22 cellular contexts compared by ENCODE assay signal in genomic region chr11:79309402-79309801, GRCh38.
"Had no signal": no experiment of that assay in that cellular context is flagged by ENCODE, and none has a peak within 500 bp of the region (broad histone marks: within the 10 kb centered on the region; RNA-seq: fewer than 3 reads in every experiment).

No MANE protein-coding gene starts in this region.

- H3K27me3 ChIP-seq: right lobe of liver, tibial artery, upper lobe of left lung, uterus had no signal

- H3K4me3 Mint-ChIP-seq: naive thymus-derived CD4-positive, alpha-beta T cell; nephron progenitor cell; stimulated activated effector memory CD8-positive, alpha-beta T cell treated with anti-CD3 and anti-CD28 coated beads, Interleukin-12 subunit alpha, Interleukin-12 subunit beta, amount 100 ng/mL, for 72 hours; stimulated activated naive CD8-positive, alpha-beta T cell treated with anti-CD3 and anti-CD28 coated beads, Interleukin-15, Interleukin-2, amounts not matched to agents 100 ng/mL and 50 ng/mL, for 24 hours had no signal

- H3K4me1 Mint-ChIP-seq: stimulated activated effector memory CD8-positive, alpha-beta T cell treated with anti-CD3 and anti-CD28 coated beads, Interleukin-12 subunit alpha, Interleukin-12 subunit beta, amount 100 ng/mL, for 72 hours had no signal

- H3K79me2 ChIP-seq: parathyroid adenoma had no signal

- H3K4me3 ChIP-seq: dorsolateral prefrontal cortex, gastroesophageal sphincter, psoas muscle, right lobe of liver, tibial artery, upper lobe of left lung, uterus had no signal

- H3K36me3 Mint-ChIP-seq: naive thymus-derived CD4-positive, alpha-beta T cell; stimulated activated effector memory CD8-positive, alpha-beta T cell treated with anti-CD3 and anti-CD28 coated beads, Interleukin-12 subunit alpha, Interleukin-12 subunit beta, amount 100 ng/mL, for 72 hours had no signal

- DNase-seq: cortex of kidney; dorsolateral prefrontal cortex; effector CD8-positive, alpha-beta T cell; glutamatergic neuron; kidney; left colon; left ventricle myocardium superior; naive thymus-derived CD4-positive, alpha-beta T cell; nephron progenitor cell; psoas muscle; retina; right lobe of liver; stimulated activated CD4-positive, alpha-beta T cell treated with anti-CD3 and anti-CD28 coated beads, Interleukin-4, amount 100 ng/mL, for 1 hour; stimulated activated CD8-positive, alpha-beta memory T cell treated with anti-CD3 and anti-CD28 coated beads, Interleukin-4, amount 100 ng/mL, for 48 hours; tibial artery; upper lobe of left lung; uterus had no signal

- H3K4me1 ChIP-seq: gastroesophageal sphincter, psoas muscle, right lobe of liver, tibial artery, upper lobe of left lung, uterus had no signal

- H3K9me3 ChIP-seq: gastroesophageal sphincter, psoas muscle, right lobe of liver, tibial artery, upper lobe of left lung, uterus had no signal

- H3K27ac ChIP-seq: dorsolateral prefrontal cortex, gastroesophageal sphincter, parathyroid adenoma, psoas muscle, right lobe of liver, tibial artery, upper lobe of left lung, uterus had no signal

- ATAC-seq: esophagus mucosa; gastroesophageal sphincter; left colon; left ventricle myocardium superior; naive thymus-derived CD4-positive, alpha-beta T cell; psoas muscle; right lobe of liver; stimulated activated effector memory CD8-positive, alpha-beta T cell treated with anti-CD3 and anti-CD28 coated beads, Interleukin-12 subunit alpha, Interleukin-12 subunit beta, amount 100 ng/mL, for 72 hours had no signal

- H3K27ac Mint-ChIP-seq: naive thymus-derived CD4-positive, alpha-beta T cell; nephron progenitor cell; stimulated activated effector memory CD8-positive, alpha-beta T cell treated with anti-CD3 and anti-CD28 coated beads, Interleukin-12 subunit alpha, Interleukin-12 subunit beta, amount 100 ng/mL, for 72 hours; stimulated activated naive CD8-positive, alpha-beta T cell treated with anti-CD3 and anti-CD28 coated beads, Interleukin-15, Interleukin-2, amounts not matched to agents 100 ng/mL and 50 ng/mL, for 24 hours had no signal

- H3K36me3 ChIP-seq: gastroesophageal sphincter, right lobe of liver, tibial artery, upper lobe of left lung, uterus had no signal

- H2AFZ ChIP-seq: parathyroid adenoma had no signal

- H3K9me3 Mint-ChIP-seq: nephron progenitor cell had no signal
